Comparison of ENCODE assay signal across 20 cellular contexts in genomic region chr3:62090066-62090465, GRCh38.
A peak's percentile ranks its signal among the peaks of the same experiment; 100 is the strongest.
DNase-seq lines count a peak whose midpoint lies in the region; ATAC-seq and TF ChIP-seq lines count a peak whose summit lies in the region.
"Had no signal": no experiment of that assay in that cellular context is flagged by ENCODE, and none has a peak within 500 bp of the region (broad histone marks: within the 10 kb centered on the region; RNA-seq: fewer than 3 reads in every experiment).

No MANE protein-coding gene starts in this region.

- TF ChIP-seq CTCF in right atrium auricular region (IDR thresholded peaks at IDR 0.05) (no peak), heart right ventricle (IDR thresholded peaks at IDR 0.05) (no peak)

- H3K27ac Mint-ChIP-seq in T-cell = no peak overlapping the region
- H3K27ac Mint-ChIP-seq: CD4-positive, CD25-positive, alpha-beta regulatory T cell; IgD-negative memory B cell had no signal

- H3K27me3 ChIP-seq in right atrium auricular region (no peaks in the 10 kb centered on the region), heart right ventricle (no peaks in the 10 kb centered on the region)
- H3K27me3 ChIP-seq: BLaER1 had no signal

- no peaks in the 10 kb centered on the region for H3K36me3 ChIP-seq in right atrium auricular region
- H3K36me3 ChIP-seq in heart right ventricle = no peaks in the 10 kb centered on the region
- H3K36me3 ChIP-seq: BLaER1 had no signal

- peak overlapping the region in 1 of 2 donors; percentile 62 for H3K27ac ChIP-seq in right atrium auricular region
- peak overlapping the region in 9 of 10 donors; percentile 33 to 77 (median 63) for H3K27ac ChIP-seq in heart right ventricle
- H3K27ac ChIP-seq: BLaER1, HL-60, KMS-11, PC-9 had no signal

- H3K36me3 Mint-ChIP-seq in T-cell = no peaks in the 10 kb centered on the region
- H3K36me3 Mint-ChIP-seq: CD4-positive, CD25-positive, alpha-beta regulatory T cell; IgD-negative memory B cell had no signal

- DNase-seq in Right ventricle myocardium superior (no peak), right atrium auricular region (ENCODE audit: low spot score) (no peak), heart right ventricle (no peak), putamen (ENCODE audit: low spot score) (peak; percentile 17), NCI-H526 (lab: John Stamatoyannopoulos, UW) (no peak), T-cell (no peak)
- DNase-seq in stimulated activated naive CD8-positive, alpha-beta T cell treated with anti-CD3 and anti-CD28 coated beads, Interleukin-15, Interleukin-2, amounts not matched to agents 100 U/mL and 50 U/mL, for 24 hours = no peak
- DNase-seq: CD4-positive, CD25-positive, alpha-beta regulatory T cell; DMS53; MM.1S; NCI-H2029; NCI-H226; NCI-H510A; PC-9; SHP77 had no signal

- H3K9me3 Mint-ChIP-seq in T-cell = peaks cover 0 to 3% (median 0%) of the 10 kb centered on the region in 3 donors
- H3K9me3 Mint-ChIP-seq: IgD-negative memory B cell had no signal

- H3K9me3 ChIP-seq in right atrium auricular region (no peaks in the 10 kb centered on the region), heart right ventricle (no peaks in the 10 kb centered on the region)
- H3K9me3 ChIP-seq: BLaER1 had no signal

- POLR2A ChIA-PET in T-cell (lab: Charles Lee) = no interaction called here

- no peak overlapping the region for H3K4me3 Mint-ChIP-seq in T-cell
- H3K4me3 Mint-ChIP-seq: CD4-positive, CD25-positive, alpha-beta regulatory T cell; IgD-negative memory B cell had no signal

- CTCF ChIA-PET in T-cell (lab: Charles Lee) = no interaction called here

- H3K4me1 Mint-ChIP-seq in T-cell = no peaks in the 10 kb centered on the region
- H3K4me1 Mint-ChIP-seq: CD4-positive, CD25-positive, alpha-beta regulatory T cell; IgD-negative memory B cell had no signal

- H3K4me1 ChIP-seq in right atrium auricular region (peaks cover 0 to 23% of the 10 kb centered on the region in 2 donors), heart right ventricle (peaks cover 0 to 34% (median 18%) of the 10 kb centered on the region in 9 donors)
- H3K4me1 ChIP-seq: BLaER1 had no signal

- H3K4me3 ChIP-seq in right atrium auricular region = no peak overlapping the region
- H3K4me3 ChIP-seq in heart right ventricle = peak overlapping the region in 2 of 10 donors; percentile 4 to 12
- H3K4me3 ChIP-seq: BLaER1, GM12878, PC-9 had no signal

- peaks cover 0 to 13% of the 10 kb centered on the region in 2 donors for H3K27me3 Mint-ChIP-seq in T-cell
- H3K27me3 Mint-ChIP-seq: CD4-positive, CD25-positive, alpha-beta regulatory T cell had no signal

- WGBS in heart right ventricle, 2 donors = 43 to 55% methylated on average over 2 of the region's 2 CpGs

- ATAC-seq in Right ventricle myocardium superior (ENCODE audit: poor library complexity) (peak; percentile 72), heart right ventricle (peak in 6 of 8 donors; percentile 49 to 81 (median 66)), T-cell (replicated peaks in 1 of 4) (no peak)
- no peak for ATAC-seq in stimulated activated naive CD8-positive, alpha-beta T cell treated with anti-CD3 and anti-CD28 coated beads, Interleukin-15, Interleukin-2, amounts not matched to agents 100 U/mL and 50 U/mL, for 24 hours
- ATAC-seq: GM12878 had no signal

- intact Hi-C loops in Right ventricle myocardium superior (cut with DNase I) = no loop called here
- intact Hi-C loops in heart right ventricle (cut with DNase I) = no loop called here

Comparison
In these comparisons a context has a peak if more than half of its experiments do, and no peak if none do; other contexts are left out.
1. ATAC-seq: peak in Right ventricle myocardium superior (single experiment) and heart right ventricle (6 of 8); none in stimulated activated naive CD8-positive, alpha-beta T cell treated with anti-CD3 and anti-CD28 coated beads, Interleukin-15, Interleukin-2, amounts not matched to agents 100 U/mL and 50 U/mL, for 24 hours (single experiment) and T-cell (0 of 4).